ENCODE assay signal across 20 cellular contexts in the genomic region with DNA sequence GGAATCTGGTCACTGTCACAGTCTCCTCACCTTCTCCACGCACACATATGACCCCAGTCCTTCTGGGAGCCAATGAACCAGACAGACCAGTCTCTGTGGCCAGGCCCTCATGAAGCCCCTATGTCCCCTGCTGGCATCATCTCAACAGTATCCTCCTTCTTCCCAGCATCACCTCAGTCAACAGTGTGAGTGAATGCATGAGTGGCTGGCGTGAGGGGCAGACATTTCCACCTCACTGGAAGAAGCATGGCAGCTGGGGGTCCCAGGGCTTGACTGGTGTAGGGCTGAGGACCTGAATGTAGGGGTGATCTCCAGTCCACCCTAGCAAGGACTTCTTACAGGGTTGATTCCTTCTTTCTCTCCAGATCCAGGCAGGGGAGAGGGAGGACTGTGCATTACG. TPM values are rescaled to one million over a fixed set of nuclear protein-coding genes. Genes with fewer than 3 reads are reported as not detected.
DNase-seq lines count a peak whose midpoint lies in the region; ATAC-seq and TF ChIP-seq lines count a peak whose summit lies in the region.
"Had no signal": no experiment of that assay in that cellular context is flagged by ENCODE, and none has a peak within 500 bp of the region (broad histone marks: within the 10 kb centered on the region; RNA-seq: fewer than 3 reads in every experiment).

No MANE protein-coding gene starts in this region.

- H2BK12ac ChIP-seq in mesenchymal stem cell (ENCODE audit: low read length in 2 of 2), result peak overlapping the region; percentile 7 to 46

- H2BK15ac ChIP-seq in mesenchymal stem cell (ENCODE audit: low read depth, poor library complexity, severe bottlenecking), result peak overlapping the region; percentile 15

- intact Hi-C loops in ascending aorta (cut with DNase I), result no loop called here
- intact Hi-C loops in upper lobe of right lung (cut with DNase I), result no loop called here
- intact Hi-C loops in Caco-2 (cut with micrococcal nuclease; ENCODE audit: unreplicated experiment), result no loop called here

- no peak for DNase-seq in activated CD4-positive, alpha-beta T cell treated with anti-CD3 and anti-CD28 coated beads, Interleukin-2, amount 10 ng/mL, durations not matched to agents 7 days and 5 days
- no peak for DNase-seq in activated CD4-positive, alpha-beta T cell treated with anti-CD3 and anti-CD28 coated beads for 48 hours
- DNase-seq in ascending aorta (ENCODE audit: low spot score in 2 of 2) (no peak), mesenchymal stem cell (no peak), upper lobe of right lung (peak; percentile 59), LoVo (ENCODE audit: low spot score) (no peak), anterior cingulate cortex (lab: John Stamatoyannopoulos, UW) (no peak), Caco-2 (no peak)
- DNase-seq: COR-L47; effector CD8-positive, alpha-beta T cell; foreskin fibroblast; H7; left ventricle myocardium superior; NCI-H748 treated with DMSO at 0.1 percent for 48 hours; right cardiac atrium; stimulated activated CD4-positive, alpha-beta T cell treated with anti-CD3 and anti-CD28 coated beads, Interleukin-1b, Interleukin-23, amount 100 ng/mL, for 48 hours; testis had no signal

- peaks cover 37% of the 10 kb centered on the region for H3K79me1 ChIP-seq in mesenchymal stem cell (replicated peaks; ENCODE audit: low read length, poor library complexity, severe bottlenecking)

- CTCF ChIA-PET in activated CD4-positive, alpha-beta T cell treated with anti-CD3 and anti-CD28 coated beads, Interleukin-2, amount 10 ng/mL, durations not matched to agents 7 days and 5 days (lab: Charles Lee), result interaction anchor here (0.7 to 1.6 kb wide), 4 partner anchors 11 to 43 kb away, joined by 3 to 8 read pairs (median 4); no protein-coding TSS in a partner anchor
- CTCF ChIA-PET in Caco-2 (lab: Charles Lee), result no interaction called here

- no peak for ATAC-seq in upper lobe of right lung
- ATAC-seq: left ventricle myocardium superior, right cardiac atrium had no signal

- no TSS peak for BruUV-seq in Caco-2 (replicated peaks; lab: Mats Ljungman, UMichigan)

- no peaks in the 10 kb centered on the region for H3K36me3 Mint-ChIP-seq in activated CD4-positive, alpha-beta T cell treated with anti-CD3 and anti-CD28 coated beads, Interleukin-2, amount 10 ng/mL, durations not matched to agents 7 days and 5 days (ENCODE audit: low read depth)
- peaks cover 12% of the 10 kb centered on the region for H3K36me3 Mint-ChIP-seq in Caco-2 (ENCODE audit: insufficient read depth, unreplicated experiment)

- no peak overlapping the region for H3K4me3 ChIP-seq in ascending aorta
- H3K4me3 ChIP-seq in mesenchymal stem cell (ENCODE audit: insufficient read depth in 1 of 2, low read depth in 1 of 2, low read length in 2 of 2), result no peak overlapping the region
- no peak overlapping the region for H3K4me3 ChIP-seq in upper lobe of right lung
- H3K4me3 ChIP-seq in Caco-2 (ENCODE audit: low read depth, low read length), result no peak overlapping the region
- H3K4me3 ChIP-seq: Peyer's patch, testis had no signal

- H3K4me1 ChIP-seq in ascending aorta (peaks cover 11 to 25% of the 10 kb centered on the region in 2 donors), mesenchymal stem cell (ENCODE audit: control insufficient read depth, insufficient read depth, low read depth, low read length) (peaks cover 38% of the 10 kb centered on the region), upper lobe of right lung (peaks cover 50% of the 10 kb centered on the region), Caco-2 (peaks cover 25% of the 10 kb centered on the region)

- no peak overlapping the region for H3K23ac ChIP-seq in mesenchymal stem cell (ENCODE audit: low read length in 2 of 2)

- no peaks in the 10 kb centered on the region for H3K9me3 Mint-ChIP-seq in activated CD4-positive, alpha-beta T cell treated with anti-CD3 and anti-CD28 coated beads, Interleukin-2, amount 10 ng/mL, durations not matched to agents 7 days and 5 days
- H3K9me3 Mint-ChIP-seq in Caco-2 (ENCODE audit: unreplicated experiment), result no peaks in the 10 kb centered on the region

- peak overlapping the region in 1 of 2 experiments; percentile 6 for H3K18ac ChIP-seq in mesenchymal stem cell (ENCODE audit: low read depth in 1 of 2, low read length in 2 of 2)

- H3K27me3 Mint-ChIP-seq in activated CD4-positive, alpha-beta T cell treated with anti-CD3 and anti-CD28 coated beads, Interleukin-2, amount 10 ng/mL, durations not matched to agents 7 days and 5 days, result no peaks in the 10 kb centered on the region
- no peaks in the 10 kb centered on the region for H3K27me3 Mint-ChIP-seq in Caco-2 (ENCODE audit: insufficient read depth, unreplicated experiment)

- H4K8ac ChIP-seq in mesenchymal stem cell (ENCODE audit: low read length), result no peak overlapping the region

- peak overlapping the region; percentile 9 for H4K91ac ChIP-seq in mesenchymal stem cell (ENCODE audit: low read length)

- H3K27me3 ChIP-seq in ascending aorta (no peaks in the 10 kb centered on the region), mesenchymal stem cell (ENCODE audit: control insufficient read depth in 1 of 2, insufficient read depth in 1 of 2, low read length in 2 of 2) (no peaks in the 10 kb centered on the region), upper lobe of right lung (no peaks in the 10 kb centered on the region), Caco-2 (replicated peaks; ENCODE audit: control insufficient read depth, insufficient read depth, low read length) (no peaks in the 10 kb centered on the region)
- H3K27me3 ChIP-seq: Peyer's patch, testis had no signal

- peaks cover 55% of the 10 kb centered on the region for H3K4me1 Mint-ChIP-seq in activated CD4-positive, alpha-beta T cell treated with anti-CD3 and anti-CD28 coated beads, Interleukin-2, amount 10 ng/mL, durations not matched to agents 7 days and 5 days
- peaks cover 44% of the 10 kb centered on the region for H3K4me1 Mint-ChIP-seq in Caco-2 (ENCODE audit: low read depth, unreplicated experiment)

- no peak overlapping the region for H2AFZ ChIP-seq in mesenchymal stem cell (ENCODE audit: low read depth, low read length)

- H3K36me3 ChIP-seq in ascending aorta (no peaks in the 10 kb centered on the region), mesenchymal stem cell (ENCODE audit: control insufficient read depth in 1 of 2, insufficient read depth in 2 of 2, low read depth in 1 of 2, low read length in 2 of 2) (peaks cover 4 to 15% of the 10 kb centered on the region in 2 experiments), upper lobe of right lung (no peaks in the 10 kb centered on the region), Caco-2 (ENCODE audit: control insufficient read depth, insufficient read depth, low read length) (no peaks in the 10 kb centered on the region)
- H3K36me3 ChIP-seq: neutrophil, Peyer's patch had no signal

- no peak overlapping the region for H3K27ac Mint-ChIP-seq in activated CD4-positive, alpha-beta T cell treated with anti-CD3 and anti-CD28 coated beads, Interleukin-2, amount 10 ng/mL, durations not matched to agents 7 days and 5 days
- H3K27ac Mint-ChIP-seq in Caco-2 (ENCODE audit: unreplicated experiment), result no peak overlapping the region

- H3K9me3 ChIP-seq in ascending aorta, result no peaks in the 10 kb centered on the region
- no peaks in the 10 kb centered on the region for H3K9me3 ChIP-seq in mesenchymal stem cell (ENCODE audit: control insufficient read depth, low read length)
- no peaks in the 10 kb centered on the region for H3K9me3 ChIP-seq in upper lobe of right lung
- H3K9me3 ChIP-seq in Caco-2, result no peaks in the 10 kb centered on the region
- H3K9me3 ChIP-seq: neutrophil, Peyer's patch, testis had no signal

- WGBS in mesenchymal stem cell, result 100% methylated on average over 3 of the region's 3 CpGs

- H3K27ac ChIP-seq in ascending aorta, result peak overlapping the region; percentile 18 to 30
- H3K27ac ChIP-seq in mesenchymal stem cell (ENCODE audit: low read length, poor library complexity, severe bottlenecking), result no peak overlapping the region
- H3K27ac ChIP-seq in upper lobe of right lung, result peak overlapping the region; percentile 8
- H3K27ac ChIP-seq: neutrophil had no signal

- POLR2A ChIA-PET in activated CD4-positive, alpha-beta T cell treated with anti-CD3 and anti-CD28 coated beads, Interleukin-2, amount 10 ng/mL, durations not matched to agents 7 days and 5 days (lab: Charles Lee), result no interaction called here
- POLR2A ChIA-PET in Caco-2 (lab: Charles Lee), result no interaction called here

- H2BK5ac ChIP-seq in mesenchymal stem cell (ENCODE audit: low read depth, low read length, poor library complexity, severe bottlenecking), result no peak overlapping the region

- H3K4me2 ChIP-seq in mesenchymal stem cell (ENCODE audit: low read length, poor library complexity, severe bottlenecking), result no peak overlapping the region

- peak overlapping the region; percentile 89 for H3K4me3 Mint-ChIP-seq in activated CD4-positive, alpha-beta T cell treated with anti-CD3 and anti-CD28 coated beads, Interleukin-2, amount 10 ng/mL, durations not matched to agents 7 days and 5 days
- H3K4me3 Mint-ChIP-seq in Caco-2 (ENCODE audit: unreplicated experiment), result no peak overlapping the region

- no peak overlapping the region for H2AK5ac ChIP-seq in mesenchymal stem cell (ENCODE audit: low read length, severe bottlenecking)

- H3K14ac ChIP-seq in mesenchymal stem cell (ENCODE audit: low read length in 2 of 2), result peak overlapping the region in 1 of 2 experiments; percentile 9

- H3K4ac ChIP-seq in mesenchymal stem cell (ENCODE audit: low read depth in 1 of 2, low read length in 2 of 2), result peak overlapping the region; percentile 19 to 54

- H2BK120ac ChIP-seq in mesenchymal stem cell (ENCODE audit: low read depth, low read length), result no peak overlapping the region

- TF ChIP-seq CTCF in ascending aorta (IDR thresholded peaks at IDR 0.05), result no peak
- no peak for TF ChIP-seq CTCF in upper lobe of right lung (IDR thresholded peaks at IDR 0.05)
- TF ChIP-seq CTCF in Caco-2 (IDR thresholded peaks at IDR 0.05; ENCODE audit: insufficient read depth in 1 of 2, low read depth in 1 of 2, low read length in 1 of 2, severe bottlenecking in 1 of 2, unreplicated experiment in 1 of 2), result no peak

- H3K9ac ChIP-seq in mesenchymal stem cell (ENCODE audit: low read length), result no peak overlapping the region

RNA-seq across cellular contexts. Expression of a gene that starts 1.8 kb away (rescaled TPM):
- total RNA-seq in activated CD4-positive, alpha-beta T cell treated with anti-CD3 and anti-CD28 coated beads, Interleukin-2, amount 10 ng/mL, durations not matched to agents 7 days and 5 days, result 10 to 100 TPM; 26.0 to 26.1 TPM
- total RNA-seq in ascending aorta (20.8 TPM), upper lobe of right lung (22.3 TPM), Caco-2 (2022) (2.4 and 3.9 TPM in 2 replicates)
- polyA plus RNA-seq in mesenchymal stem cell (2013, experiment 1 of 2), result 59.4 TPM
- 61.3 TPM for polyA plus RNA-seq in mesenchymal stem cell (2013, experiment 2 of 2)

RNA-seq across cellular contexts. Expression of a gene that starts 3.6 kb away (rescaled TPM):
- 10 to 100 TPM; 32.6 to 35.9 TPM for total RNA-seq in activated CD4-positive, alpha-beta T cell treated with anti-CD3 and anti-CD28 coated beads, Interleukin-2, amount 10 ng/mL, durations not matched to agents 7 days and 5 days
- 32.9 TPM for total RNA-seq in ascending aorta
- polyA plus RNA-seq in mesenchymal stem cell (2013, experiment 1 of 2), result 22.2 TPM
- polyA plus RNA-seq in mesenchymal stem cell (2013, experiment 2 of 2), result 24.9 TPM
- total RNA-seq in upper lobe of right lung, result 33.1 TPM
- 43.9 and 50.7 TPM in 2 replicates for total RNA-seq in Caco-2 (2022)

RNA-seq across cellular contexts. Expression of a gene that starts 9.8 kb away (rescaled TPM):
- total RNA-seq in activated CD4-positive, alpha-beta T cell treated with anti-CD3 and anti-CD28 coated beads, Interleukin-2, amount 10 ng/mL, durations not matched to agents 7 days and 5 days, result not detected
- 2.8 TPM for total RNA-seq in ascending aorta
- polyA plus RNA-seq in mesenchymal stem cell (2013, experiment 1 of 2), result 0.25 TPM
- 0.67 TPM for polyA plus RNA-seq in mesenchymal stem cell (2013, experiment 2 of 2)
- total RNA-seq in upper lobe of right lung, result not detected
- total RNA-seq in Caco-2 (2022), result 2.4 TPM in 1 of 2 replicates, not detected in the other
- total RNA-seq: bronchial epithelial cell, H7, left ventricle myocardium superior, Peyer's patch, right cardiac atrium had no signal
- polyA plus RNA-seq: right cardiac atrium had no signal

RNA-seq across cellular contexts. Expression of a gene that starts 45.6 kb away (rescaled TPM):
- 100 to 1,000 TPM; 882 to 943 TPM for total RNA-seq in activated CD4-positive, alpha-beta T cell treated with anti-CD3 and anti-CD28 coated beads, Interleukin-2, amount 10 ng/mL, durations not matched to agents 7 days and 5 days
- total RNA-seq in ascending aorta, result 354 TPM
- 467 TPM for polyA plus RNA-seq in mesenchymal stem cell (2013, experiment 1 of 2)
- polyA plus RNA-seq in mesenchymal stem cell (2013, experiment 2 of 2), result 455 TPM
- total RNA-seq in upper lobe of right lung, result 727 TPM
- 1,036 and 1,143 TPM in 2 replicates for total RNA-seq in Caco-2 (2022)

RNA-seq across cellular contexts. Expression of a gene that starts 55.9 kb away (rescaled TPM):
- 100 to 1,000 TPM; 223 to 229 TPM for total RNA-seq in activated CD4-positive, alpha-beta T cell treated with anti-CD3 and anti-CD28 coated beads, Interleukin-2, amount 10 ng/mL, durations not matched to agents 7 days and 5 days
- total RNA-seq in ascending aorta (20.6 TPM), upper lobe of right lung (172 TPM), Caco-2 (2022) (395 and 400 TPM in 2 replicates)
- polyA plus RNA-seq in mesenchymal stem cell (2013, experiment 1 of 2), result 326 TPM
- 326 TPM for polyA plus RNA-seq in mesenchymal stem cell (2013, experiment 2 of 2)
